Comparison of ENCODE assay signal across 9 cellular contexts in genomic region chr2:165573534-165574461, GRCh38.
A peak's percentile ranks its signal among the peaks of the same experiment; 100 is the strongest.
DNase-seq lines count a peak whose midpoint lies in the region; ATAC-seq, FAIRE-seq and TF ChIP-seq lines count a peak whose summit lies in the region.
"Had no signal": no experiment of that assay in that cellular context is flagged by ENCODE, and none has a peak within 500 bp of the region (broad histone marks: within the 10 kb centered on the region; RNA-seq: fewer than 3 reads in every experiment).

No MANE protein-coding gene starts in this region.

- H3K4me1 Mint-ChIP-seq in astrocyte (ENCODE audit: low read depth, unreplicated experiment): peaks cover 16% of the 10 kb centered on the region

- H3K36me3 ChIP-seq in BE2C (no peaks in the 10 kb centered on the region), astrocyte (ENCODE audit: insufficient read depth, low read length) (no peaks in the 10 kb centered on the region), gastrocnemius medialis (no peaks in the 10 kb centered on the region)
- no peaks in the 10 kb centered on the region for H3K36me3 ChIP-seq in effector memory CD4-positive, alpha-beta T cell (ENCODE audit: control insufficient read depth, insufficient read depth, low read length)

- H2AFZ ChIP-seq in astrocyte (ENCODE audit: low read depth, low read length): peak overlapping the region; percentile 75

- peak overlapping the region; percentile 74 for H3K9ac ChIP-seq in astrocyte (ENCODE audit: low read length)

- peak overlapping the region; percentile 85 for H3K4me2 ChIP-seq in astrocyte (ENCODE audit: low read length)

- H4K20me1 ChIP-seq in astrocyte (ENCODE audit: insufficient read depth, low read length): no peaks in the 10 kb centered on the region

- ATAC-seq in gastrocnemius medialis: peak in 1 of 2 donors; percentile 23
- no peak for ATAC-seq in GM18498 (IDR thresholded peaks at IDR 0.05; ENCODE audit: unreplicated experiment)

- H3K4me3 Mint-ChIP-seq in astrocyte (ENCODE audit: unreplicated experiment): peak overlapping the region; percentile 81

- H3K27me3 ChIP-seq in BE2C: no peaks in the 10 kb centered on the region
- no peaks in the 10 kb centered on the region for H3K27me3 ChIP-seq in astrocyte (ENCODE audit: insufficient read depth, low read length)
- no peaks in the 10 kb centered on the region for H3K27me3 ChIP-seq in gastrocnemius medialis
- no peaks in the 10 kb centered on the region for H3K27me3 ChIP-seq in effector memory CD4-positive, alpha-beta T cell (replicated peaks; ENCODE audit: control insufficient read depth, insufficient read depth, low read length, poor library complexity, severe bottlenecking)

- in situ Hi-C loops in gastrocnemius medialis (cut with MboI; ENCODE audit: low sequenced_read_pairs in 4 of 4): no loop called here

- no peaks in the 10 kb centered on the region for H3K79me2 ChIP-seq in astrocyte (ENCODE audit: insufficient read depth, low read length)

- H3K27ac Mint-ChIP-seq in astrocyte (ENCODE audit: unreplicated experiment): peak overlapping the region; percentile 78

- DNase-seq in BE2C (peak; percentile 66), NCI-H2029 (lab: John Stamatoyannopoulos, UW) (peak; percentile 86), astrocyte (ENCODE audit: low read depth) (peak; percentile 47), gastrocnemius medialis (no peak)
- no peak for DNase-seq in effector memory CD4-positive, alpha-beta T cell
- no peak for DNase-seq in activated CD8-positive, alpha-beta memory T cell treated with anti-CD3 and anti-CD28 coated beads, Interleukin-2, amount 50 U/mL, for 4 hours
- DNase-seq: DND-41 had no signal

- H3K27ac ChIP-seq in astrocyte (ENCODE audit: low read depth, low read length) (peak overlapping the region; percentile 33), gastrocnemius medialis (no peak overlapping the region)
- no peak overlapping the region for H3K27ac ChIP-seq in effector memory CD4-positive, alpha-beta T cell (ENCODE audit: insufficient read depth, low read length, poor library complexity, severe bottlenecking)

- 0 out of 2 replicates have a peak, but pooled peaks cover 2% of the 10 kb centered on the region for H3K4me1 ChIP-seq in BE2C
- peaks cover 12% of the 10 kb centered on the region for H3K4me1 ChIP-seq in astrocyte (ENCODE audit: insufficient read depth, low read length)
- H3K4me1 ChIP-seq in gastrocnemius medialis: no peaks in the 10 kb centered on the region
- no peaks in the 10 kb centered on the region for H3K4me1 ChIP-seq in effector memory CD4-positive, alpha-beta T cell (ENCODE audit: control insufficient read depth, insufficient read depth, low read length, poor library complexity, severe bottlenecking)

- FAIRE-seq in astrocyte (lab: Jason Lieb, UNC): no peak

- H3K4me3 ChIP-seq in BE2C (ENCODE audit: low read depth, low read length) (peak overlapping the region; percentile 68), astrocyte (ENCODE audit: insufficient read depth, low read depth, low read length) (peak overlapping the region; percentile 58), iPS-18c (ENCODE audit: insufficient read depth, low read depth, low read length) (peak overlapping the region; percentile 40; the same call in 1 of the 2 replicates), gastrocnemius medialis (peak overlapping the region; percentile 25 to 45 (median 39))
- H3K4me3 ChIP-seq in effector memory CD4-positive, alpha-beta T cell (ENCODE audit: insufficient read depth, low read depth, low read length, poor library complexity, severe bottlenecking): no peak overlapping the region

- intact Hi-C loops in gastrocnemius medialis (cut with DNase I; ENCODE audit: low total_unique reads): no loop called here

- no peaks in the 10 kb centered on the region for H3K27me3 Mint-ChIP-seq in astrocyte (ENCODE audit: low read depth, unreplicated experiment)

- TF ChIP-seq CTCF in BE2C (IDR thresholded peaks at IDR 0.05; ENCODE audit: low read depth, low read length) (no peak), astrocyte (IDR thresholded peaks at IDR 0.05; ENCODE audit: insufficient read depth, low read depth, low read length) (no peak), gastrocnemius medialis (IDR thresholded peaks at IDR 0.05 in 4 of 5, conservative IDR thresholded peaks at IDR 0.05 in 1 of 5) (no peak)

- H3K9me3 ChIP-seq in BE2C (no peaks in the 10 kb centered on the region), astrocyte (ENCODE audit: insufficient read depth, low read depth, low read length) (no peaks in the 10 kb centered on the region), iPS-18c (ENCODE audit: control insufficient read depth, insufficient read depth, low read length) (no peaks in the 10 kb centered on the region), gastrocnemius medialis (no peaks in the 10 kb centered on the region)
- no peaks in the 10 kb centered on the region for H3K9me3 ChIP-seq in effector memory CD4-positive, alpha-beta T cell (ENCODE audit: control insufficient read depth, low read length)

- no peaks in the 10 kb centered on the region for H3K9me3 Mint-ChIP-seq in astrocyte (ENCODE audit: unreplicated experiment)

- TF ChIP-seq POLR2A in gastrocnemius medialis (IDR thresholded peaks at IDR 0.05): no peak

- no peaks in the 10 kb centered on the region for H3K36me3 Mint-ChIP-seq in astrocyte (ENCODE audit: low read depth, unreplicated experiment)

Comparison
In these comparisons a context has a peak if more than half of its experiments do, and no peak if none do; other contexts are left out.
1. DNase-seq: peak in BE2C (single experiment), NCI-H2029 (single experiment) and astrocyte (single experiment); none in gastrocnemius medialis (0 of 2), effector memory CD4-positive, alpha-beta T cell (0 of 3) and activated CD8-positive, alpha-beta memory T cell treated with anti-CD3 and anti-CD28 coated beads, Interleukin-2, amount 50 U/mL, for 4 hours (single experiment).